Comparison of ENCODE assay signal across 8 cellular contexts in genomic region chr14:20970983-20971704, GRCh38. TPM values are rescaled to one million over a fixed set of nuclear protein-coding genes. Genes with fewer than 3 reads are reported as not detected.
A peak's percentile ranks its signal among the peaks of the same experiment; 100 is the strongest.
DNase-seq lines count a peak whose midpoint lies in the region; ATAC-seq, FAIRE-seq and TF ChIP-seq lines count a peak whose summit lies in the region.

No MANE protein-coding gene starts in this region.

- H3K27me3 ChIP-seq in WERI-Rb-1 (ENCODE audit: insufficient read depth, low read depth, severe bottlenecking) (no peaks in the 10 kb centered on the region), bronchial epithelial cell (ENCODE audit: control insufficient read depth, insufficient read depth, low read length) (peaks cover 1% of the 10 kb centered on the region)

- no peaks in the 10 kb centered on the region for H3K9me3 ChIP-seq in WERI-Rb-1 (ENCODE audit: severe bottlenecking)

- in situ Hi-C loops in ACHN (cut with HindIII; ENCODE audit: low pct_ligation_motif_present, low pct_unique_long_range_greater_than_20kb, low sequenced_read_pairs): no loop called here

- H3K27ac ChIP-seq in WERI-Rb-1: peak overlapping the region; percentile 66

- H3K36me3 ChIP-seq in WERI-Rb-1: no peaks in the 10 kb centered on the region
- H3K36me3 ChIP-seq in bronchial epithelial cell (ENCODE audit: control insufficient read depth, insufficient read depth, low read length): no peaks in the 10 kb centered on the region

- peak; percentile 66 for ATAC-seq in GM18520 (IDR thresholded peaks at IDR 0.05; ENCODE audit: unreplicated experiment)
- ATAC-seq in HG03095 (IDR thresholded peaks at IDR 0.05; ENCODE audit: unreplicated experiment): peak; percentile 88

- peak overlapping the region; percentile 78 for H3K4me3 ChIP-seq in WERI-Rb-1 (ENCODE audit: low read depth, low read length)
- peak overlapping the region; percentile 66 for H3K4me3 ChIP-seq in bronchial epithelial cell (ENCODE audit: low read depth, low read length)

- TF ChIP-seq CTCF in WERI-Rb-1 (IDR thresholded peaks at IDR 0.05; ENCODE audit: low read depth, low read length): peak; percentile 97
- peak; percentile 99 for TF ChIP-seq CTCF in bronchial epithelial cell (IDR thresholded peaks at IDR 0.05; ENCODE audit: insufficient read depth, low read length, severe bottlenecking)

- FAIRE-seq in bronchial epithelial cell (lab: Jason Lieb, UNC): no peak

- DNase-seq in ACHN (peak; percentile 82), NCI-H2171 (lab: John Stamatoyannopoulos, UW) (peak; percentile 84), WERI-Rb-1 (peak; percentile 88), bronchial epithelial cell (ENCODE audit: low read depth) (peak; percentile 65), islet precursor cell (peak; percentile 96)
- peak; percentile 63 to 75 for DNase-seq in stimulated activated CD4-positive, alpha-beta T cell treated with anti-CD3 and anti-CD28 coated beads, Interleukin-12 subunit alpha, Interleukin-12 subunit beta, amount 100 ng/mL, for 24 hours (ENCODE audit: low read depth in 2 of 2)

RNA-seq across cellular contexts. Expression of gene RNASE2, which starts 15.9 kb away (rescaled TPM):
- total RNA-seq in bronchial epithelial cell: not detected in 2 replicates

RNA-seq across cellular contexts. Expression of gene METTL17, which starts 18.6 kb away (rescaled TPM):
- 30.0 and 56.1 TPM in 2 replicates for total RNA-seq in bronchial epithelial cell

RNA-seq across cellular contexts. Expression of gene SLC39A2, which starts 27.9 kb away (rescaled TPM):
- total RNA-seq in bronchial epithelial cell: under 0.01 and 0.26 TPM in 2 replicates

RNA-seq across cellular contexts. Expression of gene NDRG2, which starts 53.7 kb away (rescaled TPM):
- total RNA-seq in bronchial epithelial cell: 9.2 and 23.3 TPM in 2 replicates

RNA-seq across cellular contexts. Expression of gene TPPP2, which starts 58.9 kb away (rescaled TPM):
- total RNA-seq in bronchial epithelial cell: not detected in 2 replicates

Comparison
In these comparisons a context has a peak if more than half of its experiments do, and no peak if none do; other contexts are left out.
1. Peak in every context shown above with its lines: DNase-seq, ATAC-seq, H3K4me3 ChIP-seq and H3K27ac ChIP-seq.